1 cellular context compared by ENCODE assay signal in the genomic region with DNA sequence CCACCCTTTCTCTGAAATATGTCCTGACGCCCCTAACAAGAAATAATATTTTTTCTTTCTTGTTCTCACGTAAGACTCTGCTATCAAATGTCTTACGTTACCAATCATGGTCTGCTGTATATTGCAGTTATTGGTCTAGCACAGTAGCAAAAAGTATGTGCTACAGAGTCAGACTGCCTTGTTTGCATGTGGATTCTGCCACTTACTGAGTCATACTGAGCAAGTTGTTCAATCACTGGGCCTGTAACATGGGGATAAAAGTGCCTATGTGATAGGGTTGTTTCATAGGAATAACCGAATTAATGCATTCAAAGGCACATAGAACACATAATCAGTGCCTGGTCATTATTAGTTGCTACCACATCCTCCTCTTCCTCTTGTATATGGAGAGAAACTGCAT.
TF ChIP-seq lines count a peak whose summit lies in the region.

No MANE protein-coding gene starts in this region.

TF ChIP-seq in IMR-90, 13 proteins besides CTCF, POLR2A, EP300 and RAD21 (continued from another document):
- TF ChIP-seq, protein P1, sequence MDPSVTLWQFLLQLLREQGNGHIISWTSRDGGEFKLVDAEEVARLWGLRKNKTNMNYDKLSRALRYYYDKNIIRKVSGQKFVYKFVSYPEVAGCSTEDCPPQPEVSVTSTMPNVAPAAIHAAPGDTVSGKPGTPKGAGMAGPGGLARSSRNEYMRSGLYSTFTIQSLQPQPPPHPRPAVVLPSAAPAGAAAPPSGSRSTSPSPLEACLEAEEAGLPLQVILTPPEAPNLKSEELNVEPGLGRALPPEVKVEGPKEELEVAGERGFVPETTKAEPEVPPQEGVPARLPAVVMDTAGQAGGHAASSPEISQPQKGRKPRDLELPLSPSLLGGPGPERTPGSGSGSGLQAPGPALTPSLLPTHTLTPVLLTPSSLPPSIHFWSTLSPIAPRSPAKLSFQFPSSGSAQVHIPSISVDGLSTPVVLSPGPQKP (IDR thresholded peaks at IDR 0.05; ENCODE audit: borderline replicate concordance, low read depth, low read length): no peak
- TF ChIP-seq MXI1 (IDR thresholded peaks at IDR 0.05; ENCODE audit: borderline replicate concordance, low read depth, low read length) (no peak), RFX5 (IDR thresholded peaks at IDR 0.05; ENCODE audit: low read depth, low read length) (no peak), FOS (IDR thresholded peaks at IDR 0.05; ENCODE audit: low read depth, low read length) (no peak), SMC3 (IDR thresholded peaks at IDR 0.05; ENCODE audit: low read depth, low read length) (no peak), MAFK (IDR thresholded peaks at IDR 0.05; ENCODE audit: low read depth, low read length) (no peak), MAZ (IDR thresholded peaks at IDR 0.05; ENCODE audit: borderline replicate concordance, low read depth, low read length) (no peak), CEBPB (IDR thresholded peaks at IDR 0.05; ENCODE audit: low read depth, low read length) (no peak)
- TF ChIP-seq, protein P2, sequence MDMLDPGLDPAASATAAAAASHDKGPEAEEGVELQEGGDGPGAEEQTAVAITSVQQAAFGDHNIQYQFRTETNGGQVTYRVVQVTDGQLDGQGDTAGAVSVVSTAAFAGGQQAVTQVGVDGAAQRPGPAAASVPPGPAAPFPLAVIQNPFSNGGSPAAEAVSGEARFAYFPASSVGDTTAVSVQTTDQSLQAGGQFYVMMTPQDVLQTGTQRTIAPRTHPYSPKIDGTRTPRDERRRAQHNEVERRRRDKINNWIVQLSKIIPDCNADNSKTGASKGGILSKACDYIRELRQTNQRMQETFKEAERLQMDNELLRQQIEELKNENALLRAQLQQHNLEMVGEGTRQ (IDR thresholded peaks at IDR 0.05; ENCODE audit: low read depth, low read length): no peak
